Comparison of ENCODE assay signal across 8 cellular contexts in genomic region chr1:226308723-226309397, GRCh38. TPM values are rescaled to one million over a fixed set of nuclear protein-coding genes. Genes with fewer than 3 reads are reported as not detected.
DNase-seq lines count a peak whose midpoint lies in the region; ATAC-seq and TF ChIP-seq lines count a peak whose summit lies in the region.

A gene with protein sequence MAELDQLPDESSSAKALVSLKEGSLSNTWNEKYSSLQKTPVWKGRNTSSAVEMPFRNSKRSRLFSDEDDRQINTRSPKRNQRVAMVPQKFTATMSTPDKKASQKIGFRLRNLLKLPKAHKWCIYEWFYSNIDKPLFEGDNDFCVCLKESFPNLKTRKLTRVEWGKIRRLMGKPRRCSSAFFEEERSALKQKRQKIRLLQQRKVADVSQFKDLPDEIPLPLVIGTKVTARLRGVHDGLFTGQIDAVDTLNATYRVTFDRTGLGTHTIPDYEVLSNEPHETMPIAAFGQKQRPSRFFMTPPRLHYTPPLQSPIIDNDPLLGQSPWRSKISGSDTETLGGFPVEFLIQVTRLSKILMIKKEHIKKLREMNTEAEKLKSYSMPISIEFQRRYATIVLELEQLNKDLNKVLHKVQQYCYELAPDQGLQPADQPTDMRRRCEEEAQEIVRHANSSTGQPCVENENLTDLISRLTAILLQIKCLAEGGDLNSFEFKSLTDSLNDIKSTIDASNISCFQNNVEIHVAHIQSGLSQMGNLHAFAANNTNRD (minus strand): TSS chr1:226309164. CDS start chr1:226309139, 25 bp downstream.

- no peak for TF ChIP-seq CTCF in esophagus squamous epithelium (IDR thresholded peaks at IDR 0.05)

- no peaks in the 10 kb centered on the region for H3K27me3 ChIP-seq in esophagus squamous epithelium

- peak within 1 kb of the TSS; percentile 79 to 89 (median 84) for H3K27ac ChIP-seq in esophagus squamous epithelium

- peak within 1 kb of the TSS; percentile 91 for H3K4me3 ChIP-seq in Jurkat, Clone E6-1 (ENCODE audit: low read length)
- peak within 1 kb of the TSS; percentile 55 to 98 (median 84) for H3K4me3 ChIP-seq in esophagus squamous epithelium

- peaks cover 6% of the 10 kb centered on the region for H3K36me3 Mint-ChIP-seq in activated T-cell treated with anti-CD3 and anti-CD28 coated beads, Interleukin-2, amount 50 U/mL, for 24 hours (ENCODE audit: low read depth)

- H3K4me3 Mint-ChIP-seq in activated T-cell treated with anti-CD3 and anti-CD28 coated beads, Interleukin-2, amount 50 U/mL, for 24 hours: peak within 1 kb of the TSS; percentile 93

- peaks cover 32% of the 10 kb centered on the region for H3K4me1 Mint-ChIP-seq in activated T-cell treated with anti-CD3 and anti-CD28 coated beads, Interleukin-2, amount 50 U/mL, for 24 hours (ENCODE audit: low read depth)

- peak in 2 of 4 donors; percentile 5 to 44 for TF ChIP-seq POLR2A in esophagus squamous epithelium (IDR thresholded peaks at IDR 0.05)

- intact Hi-C loops in esophagus squamous epithelium (cut with DNase I): no loop called here

- H3K4me1 ChIP-seq in esophagus squamous epithelium: peaks cover 14 to 32% (median 17%) of the 10 kb centered on the region in 3 donors

- no peaks in the 10 kb centered on the region for H3K9me3 ChIP-seq in esophagus squamous epithelium

- no CpG with 5 or more reads among the region's 77 CpGs for WGBS in esophagus squamous epithelium, 2 donors

- H3K27me3 Mint-ChIP-seq in activated T-cell treated with anti-CD3 and anti-CD28 coated beads, Interleukin-2, amount 50 U/mL, for 24 hours: peaks cover 32% of the 10 kb centered on the region

- DNase-seq in DMS53 (lab: John Stamatoyannopoulos, UW) (peak; percentile 97), esophagus squamous epithelium (lab: John Stamatoyannopoulos, UW) (peak; percentile 46), myocyte (ENCODE audit: low read depth) (peak; percentile 92)
- DNase-seq in Jurkat, Clone E6-1 (ENCODE audit: low read depth, low spot score): peak; percentile 85
- DNase-seq in activated T-cell treated with anti-CD3 and anti-CD28 coated beads, Interleukin-2, amount 50 U/mL, for 24 hours: peak; percentile 95
- peak; percentile 93 for DNase-seq in stimulated activated CD8-positive, alpha-beta memory T cell treated with anti-CD3 and anti-CD28 coated beads, Interleukin-7, amount 100 ng/mL, for 24 hours (ENCODE audit: low read depth)

- peak within 1 kb of the TSS; percentile 94 for H3K27ac Mint-ChIP-seq in activated T-cell treated with anti-CD3 and anti-CD28 coated beads, Interleukin-2, amount 50 U/mL, for 24 hours

- no peaks in the 10 kb centered on the region for H3K9me3 Mint-ChIP-seq in activated T-cell treated with anti-CD3 and anti-CD28 coated beads, Interleukin-2, amount 50 U/mL, for 24 hours

- peak; percentile 72 for ATAC-seq in GM21619 (IDR thresholded peaks at IDR 0.05; ENCODE audit: unreplicated experiment)

- no peaks in the 10 kb centered on the region for H3K36me3 ChIP-seq in esophagus squamous epithelium

TF ChIP-seq in PFSK-1, 5 proteins besides CTCF, POLR2A, EP300 and RAD21:
- no peak for TF ChIP-seq FOXP2 (optimal IDR thresholded peaks at IDR 0.05; ENCODE audit: borderline replicate concordance, extremely low read depth, extremely low read length, insufficient read depth)
- peak; percentile 62 for TF ChIP-seq POLR2AphosphoS5 (IDR thresholded peaks at IDR 0.05; ENCODE audit: low read depth, low read length)
- peak in 1 of 2 experiments; percentile 47; a peak in 2 of 4 replicates for TF ChIP-seq REST (IDR thresholded peaks at IDR 0.05; ENCODE audit: insufficient read depth in 1 of 2, low read depth in 2 of 2, low read length in 2 of 2)
- TF ChIP-seq TAF1 (IDR thresholded peaks at IDR 0.05; ENCODE audit: borderline replicate concordance, insufficient read depth, low read length): peak; percentile 97
- no peak; the same call in 1 of the 2 replicates for TF ChIP-seq SIN3A (IDR thresholded peaks at IDR 0.05; ENCODE audit: borderline replicate concordance, insufficient read depth, low read length)

RNA-seq across cellular contexts. Expression of the gene that starts here (rescaled TPM):
- polyA plus RNA-seq in Jurkat, Clone E6-1 (2012; ENCODE audit: insufficient read depth, insufficient read length): 12.4 TPM
- polyA plus RNA-seq in PFSK-1 (2012; ENCODE audit: insufficient read length, low read depth): 4.4 TPM
- total RNA-seq in esophagus squamous epithelium (1 to 10 TPM; 2.2 to 7.2 (median 4.6) TPM), myocyte (2.1 and 4.4 TPM in 2 replicates)
- 0.59 TPM for polyA plus RNA-seq in myocyte (2012)

Comparison
In these comparisons a context has a peak if more than half of its experiments do, and no peak if none do; other contexts are left out.
1. Peak in every context shown above with its lines: DNase-seq, ATAC-seq, H3K4me3 ChIP-seq and H3K27ac ChIP-seq.
2. DNase-seq: peak in every context shown above with its lines; median percentile 97 in DMS53; 95 in activated T-cell treated with anti-CD3 and anti-CD28 coated beads, Interleukin-2, amount 50 U/mL, for 24 hours; 93 in stimulated activated CD8-positive, alpha-beta memory T cell treated with anti-CD3 and anti-CD28 coated beads, Interleukin-7, amount 100 ng/mL, for 24 hours; 92 in myocyte; 85 in Jurkat, Clone E6-1; 46 in esophagus squamous epithelium.